Comparison of ENCODE assay signal across 7 cellular contexts in the genomic region with DNA sequence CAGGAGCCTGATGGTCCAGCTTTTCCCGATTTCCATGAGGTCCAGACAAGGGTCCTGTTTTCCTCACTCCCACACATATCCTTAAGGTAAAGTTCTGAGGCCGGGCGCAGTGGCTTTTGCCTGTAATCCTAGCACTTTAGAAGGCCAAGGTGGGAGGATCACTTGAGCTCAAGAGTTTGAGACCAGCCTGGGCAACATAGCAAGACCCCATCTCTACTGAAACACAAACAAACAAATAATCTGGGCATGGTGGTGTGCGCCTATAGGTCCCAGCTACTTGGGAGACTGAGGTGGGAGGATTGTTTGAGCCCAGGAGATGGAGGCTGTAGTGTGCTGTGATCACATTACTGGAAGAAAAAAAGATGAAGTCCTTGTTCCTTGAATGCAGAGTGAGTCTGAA. TPM values are rescaled to one million over a fixed set of nuclear protein-coding genes. Genes with fewer than 3 reads are reported as not detected.
"Had no signal": no experiment of that assay in that cellular context is flagged by ENCODE, and none has a peak within 500 bp of the region (broad histone marks: within the 10 kb centered on the region; RNA-seq: fewer than 3 reads in every experiment).

No MANE protein-coding gene starts in this region.

- H3K4me2 ChIP-seq: KMS-11 had no signal

- DNase-seq: IMR-90, KBM-7, KG1 had no signal

- FAIRE-seq: HTR-8/SVneo had no signal

- H3K9ac ChIP-seq: KMS-11 had no signal

- H3K27ac ChIP-seq: HL-60, KMS-11 had no signal

RNA-seq across cellular contexts. Expression of gene IYD, which starts 53.2 kb away (rescaled TPM):
- total RNA-seq: IMR-90 had no signal
- polyA plus RNA-seq: IgD-negative memory B cell, IMR-90 had no signal
